Comparison of ENCODE assay signal across 9 cellular contexts in the genomic region with DNA sequence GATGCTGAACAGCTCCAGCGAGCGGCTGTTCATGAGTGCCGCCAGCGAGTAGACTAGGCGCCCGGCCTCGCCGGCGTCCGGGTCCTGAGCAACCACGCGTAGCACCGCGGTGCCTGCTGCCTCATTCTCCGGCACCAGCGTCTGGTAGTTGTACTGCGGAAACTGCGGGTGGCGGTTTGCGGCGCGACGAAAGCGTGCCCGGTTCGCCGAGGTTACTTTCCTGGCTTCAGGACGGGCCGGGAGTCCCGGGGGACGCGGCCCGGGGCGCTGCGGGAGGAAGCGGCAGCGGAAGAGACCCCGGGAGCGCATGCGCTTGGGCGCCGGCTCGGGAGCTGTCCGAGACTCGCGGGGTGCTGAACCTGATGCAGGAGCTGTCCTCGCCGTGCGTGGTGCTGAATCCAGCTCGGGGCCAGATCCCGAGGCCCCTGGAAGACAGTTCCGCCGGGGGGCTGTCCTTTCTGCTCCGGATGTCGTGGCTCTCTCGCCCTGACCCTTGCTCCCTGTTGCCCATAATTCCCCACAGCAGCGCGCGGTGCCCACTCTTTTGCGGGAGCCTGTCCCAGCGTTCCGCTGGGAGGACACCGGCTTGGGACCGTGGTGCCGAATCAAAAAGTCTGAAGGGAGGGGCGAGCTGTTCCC. TPM values are rescaled to one million over a fixed set of nuclear protein-coding genes. Genes with fewer than 3 reads are reported as not detected.
DNase-seq lines count a peak whose midpoint lies in the region; ATAC-seq and TF ChIP-seq lines count a peak whose summit lies in the region.
"Had no signal": no experiment of that assay in that cellular context is flagged by ENCODE, and none has a peak within 500 bp of the region (broad histone marks: within the 10 kb centered on the region; RNA-seq: fewer than 3 reads in every experiment).

No MANE protein-coding gene starts in this region.

- DNase-seq in AG04449 (ENCODE audit: low read depth, low spot score) (no peak), ecto neural progenitor cell (ENCODE audit: low spot score) (peak; percentile 94), lower lobe of right lung (peak; percentile 74)
- peak; percentile 57 to 60 for DNase-seq in activated CD4-positive, alpha-beta T cell treated with anti-CD3 and anti-CD28 coated beads, Interleukin-2, amount 50 U/mL, for 4 hours
- peak; percentile 54 for DNase-seq in stimulated activated CD8-positive, alpha-beta memory T cell treated with anti-CD3 and anti-CD28 coated beads, Interleukin-12 subunit alpha, Interleukin-12 subunit beta, amount 100 ng/mL, for 4 hours (ENCODE audit: low read depth)

- intact Hi-C loops in lower lobe of right lung (cut with DNase I), result no loop called here

- H3K36me3 ChIP-seq in HUES6 (ENCODE audit: control insufficient read depth, insufficient read depth, low read length) (peaks cover 24% of the 10 kb centered on the region), lower lobe of right lung (no peaks in the 10 kb centered on the region)
- H3K36me3 ChIP-seq: neutrophil had no signal

- CTCF ChIA-PET in AG04449 (lab: Yijun Ruan, JAX), result interaction anchor here (0.6 to 5.6 kb wide), 7 partner anchors 13 to 142 kb away, joined by 3 to 37 read pairs (median 4); partner anchors contain the start of genes NCKIPSD and SLC26A6

- peak overlapping the region; percentile 54 for H3K4me3 ChIP-seq in AG04449 (ENCODE audit: low read depth, low read length)
- H3K4me3 ChIP-seq in HUES6 (ENCODE audit: low read depth, low read length), result peak overlapping the region; percentile 72
- peak overlapping the region; percentile 39 for H3K4me3 ChIP-seq in lower lobe of right lung

- ATAC-seq in lower lobe of right lung, result peak; percentile 31 to 63
- no peak for ATAC-seq in GM19467 (IDR thresholded peaks at IDR 0.05; ENCODE audit: unreplicated experiment)
- no peak for ATAC-seq in GM21529 (IDR thresholded peaks at IDR 0.05; ENCODE audit: unreplicated experiment)

- peaks cover 16% of the 10 kb centered on the region for H3K4me1 ChIP-seq in HUES6 (ENCODE audit: control insufficient read depth, insufficient read depth, low read length)
- peaks cover 28% of the 10 kb centered on the region for H3K4me1 ChIP-seq in lower lobe of right lung

- H3K27me3 ChIP-seq in HUES6 (ENCODE audit: control insufficient read depth, insufficient read depth, low read length) (peaks cover 3% of the 10 kb centered on the region; the same call in 1 of the 2 replicates), lower lobe of right lung (ENCODE audit: low read depth) (peaks cover 38% of the 10 kb centered on the region)

- TF ChIP-seq CTCF in AG04449 (IDR thresholded peaks at IDR 0.05; ENCODE audit: insufficient read depth, low read length, missing control alignments) (no peak), lower lobe of right lung (IDR thresholded peaks at IDR 0.05) (no peak)

- no peak overlapping the region for H3K27ac ChIP-seq in HUES6 (ENCODE audit: low read depth, low read length)
- H3K27ac ChIP-seq in lower lobe of right lung, result no peak overlapping the region
- H3K27ac ChIP-seq: neutrophil had no signal

- H3K9me3 ChIP-seq in HUES6 (ENCODE audit: control insufficient read depth, insufficient read depth, low read depth, low read length) (no peaks in the 10 kb centered on the region), lower lobe of right lung (no peaks in the 10 kb centered on the region)
- H3K9me3 ChIP-seq: neutrophil had no signal

- peak overlapping the region; percentile 3 for H3K9ac ChIP-seq in HUES6 (ENCODE audit: low read length)

- POLR2A ChIA-PET in AG04449 (lab: Yijun Ruan, JAX), result interaction anchor here (0.6 to 1.2 kb wide), 3 partner anchors 12 to 26 kb away, joined by 3 read pairs; partner anchors contain the start of gene SLC26A6

RNA-seq across cellular contexts. Expression of gene CELSR3, which starts 1.1 kb away (rescaled TPM):
- total RNA-seq in lower lobe of right lung, result 1.0 TPM

RNA-seq across cellular contexts. Expression of gene NCKIPSD, which starts 24.1 kb away (rescaled TPM):
- 20.7 TPM for total RNA-seq in lower lobe of right lung

RNA-seq across cellular contexts. Expression of gene SLC26A6, which starts 26.4 kb away (rescaled TPM):
- total RNA-seq in lower lobe of right lung, result 20.8 TPM

RNA-seq across cellular contexts. Expression of gene TMEM89, which starts 40.1 kb away (rescaled TPM):
- not detected for total RNA-seq in lower lobe of right lung

RNA-seq across cellular contexts. Expression of gene UQCRC1, which starts 52.2 kb away (rescaled TPM):
- 121 TPM for total RNA-seq in lower lobe of right lung

Comparison
In these comparisons a context has a peak if more than half of its experiments do, and no peak if none do; other contexts are left out.
1. ATAC-seq: peak in lower lobe of right lung (2 of 2); none in GM19467 (single experiment) and GM21529 (single experiment).
2. Peak in every context shown above with its lines, with median percentiles within 50 percentile points of each other: H3K4me3 ChIP-seq.